In genomic region chr4:17766826-17767458, GRCh38 we compare ENCODE assay signal across 30 cellular contexts. TPM values are rescaled to one million over a fixed set of nuclear protein-coding genes. Genes with fewer than 3 reads are reported as not detected.
"Had no signal": no experiment of that assay in that cellular context is flagged by ENCODE, and none has a peak within 500 bp of the region (broad histone marks: within the 10 kb centered on the region; RNA-seq: fewer than 3 reads in every experiment).

No MANE protein-coding gene starts in this region.

- H3K27me3 ChIP-seq: neural progenitor cell, ovary, suprapubic skin, testis, tibial artery, transverse colon, upper lobe of right lung, uterus had no signal

- H3K36me3 ChIP-seq: neural progenitor cell, ovary, spleen, suprapubic skin, tibial artery, transverse colon, upper lobe of right lung, uterus had no signal

- H3K9ac ChIP-seq: neural progenitor cell, parathyroid adenoma had no signal

- H3K4me2 ChIP-seq: neural progenitor cell, smooth muscle cell had no signal

- H3K79me2 ChIP-seq: parathyroid adenoma had no signal

- H3K4me1 ChIP-seq: neural progenitor cell, parathyroid adenoma, spleen, suprapubic skin, testis, tibial artery, transverse colon, upper lobe of right lung, uterus had no signal

- H3K27ac ChIP-seq: neural progenitor cell, ovary, parathyroid adenoma, psoas muscle, skin epidermis, spleen, suprapubic skin, testis, tibial artery, transverse colon, upper lobe of right lung, uterus had no signal

- H3K9me3 ChIP-seq: ovary, suprapubic skin, testis, transverse colon, upper lobe of right lung, uterus had no signal

- ATAC-seq: natural killer cell; psoas muscle; right cardiac atrium; sciatic nerve; stimulated activated memory B cell treated with anti-CD40 and anti-IgM and Interleukin-4, amounts not matched to agents 10 μg/mL and 1 μg/mL and 100 μg/mL, for 72 hours; stimulated activated naive CD8-positive, alpha-beta T cell treated with anti-CD3 and anti-CD28 coated beads, Interleukin-15, amount 100 ng/mL, for 72 hours; stimulated activated naive CD8-positive, alpha-beta T cell treated with anti-CD3 and anti-CD28 coated beads, Interleukin-15, Interleukin-2, amounts not matched to agents 100 U/mL and 50 U/mL, for 24 hours; upper lobe of right lung had no signal

- H3K4me3 ChIP-seq: neural progenitor cell, ovary, psoas muscle, skin epidermis, smooth muscle cell, spleen, suprapubic skin, tibial artery, transverse colon, upper lobe of right lung, uterus had no signal

- DNase-seq: natural killer cell; occipital lobe; ovary; posterior cingulate gyrus; psoas muscle; spleen; stimulated activated CD4-positive, alpha-beta T cell treated with anti-CD3 and anti-CD28 coated beads, Interleukin-12 subunit alpha, Interleukin-12 subunit beta, amount 100 ng/mL, for 4 hours; stimulated activated CD4-positive, alpha-beta T cell treated with anti-CD3 and anti-CD28 coated beads, Interleukin-1b, Interleukin-23, amount 100 ng/mL, for 48 hours; stimulated activated CD4-positive, alpha-beta T cell treated with anti-CD3 and anti-CD28 coated beads, Interleukin-4, amount 100 ng/mL, for 1 hour; stimulated activated CD4-positive, alpha-beta T cell treated with anti-CD3 and anti-CD28 coated beads, Interleukin-4, amount 100 ng/mL, for 4 hours; stimulated activated CD8-positive, alpha-beta memory T cell treated with anti-CD3 and anti-CD28 coated beads, Interleukin-4, amount 100 ng/mL, for 48 hours; stimulated activated naive CD4-positive, alpha-beta T cell; stimulated activated naive CD8-positive, alpha-beta T cell treated with anti-CD3 and anti-CD28 coated beads, Interleukin-15, amount 100 ng/mL, for 72 hours; stimulated activated naive CD8-positive, alpha-beta T cell treated with anti-CD3 and anti-CD28 coated beads, Interleukin-15, Interleukin-2, amounts not matched to agents 100 U/mL and 50 U/mL, for 24 hours; substantia nigra; testis; tibial artery; transverse colon; upper lobe of right lung; uterus had no signal

- H2AFZ ChIP-seq: neural progenitor cell, parathyroid adenoma had no signal

RNA-seq across cellular contexts. Expression of gene FAM184B, which starts 14.5 kb away (rescaled TPM):
- total RNA-seq: osteoblast, renal cortical epithelial cell, right cardiac atrium, sciatic nerve, smooth muscle cell, spleen had no signal
- polyA plus RNA-seq: smooth muscle cell had no signal
